Comparison of ENCODE assay signal across 7 cellular contexts in genomic region chr12:126069549-126070165, GRCh38.
A peak's percentile ranks its signal among the peaks of the same experiment; 100 is the strongest.
DNase-seq lines count a peak whose midpoint lies in the region; ATAC-seq and TF ChIP-seq lines count a peak whose summit lies in the region.

No MANE protein-coding gene starts in this region.

- ATAC-seq in activated CD8-positive, alpha-beta memory T cell treated with anti-CD3 and anti-CD28 coated beads, Interleukin-2, amount 10 ng/mL, durations not matched to agents 7 days and 5 days = no peak
- no peak for ATAC-seq in GM21786 (IDR thresholded peaks at IDR 0.05; ENCODE audit: unreplicated experiment)

- peak; percentile 60 for TF ChIP-seq CTCF in HFF-Myc (IDR thresholded peaks at IDR 0.05; ENCODE audit: low read depth, low read length, missing control alignments)

- peaks cover 2% of the 10 kb centered on the region for H3K9me3 Mint-ChIP-seq in activated CD8-positive, alpha-beta memory T cell treated with anti-CD3 and anti-CD28 coated beads, Interleukin-2, amount 10 ng/mL, durations not matched to agents 7 days and 5 days (ENCODE audit: low read depth)

- no peak overlapping the region for H3K27ac Mint-ChIP-seq in activated CD8-positive, alpha-beta memory T cell treated with anti-CD3 and anti-CD28 coated beads, Interleukin-2, amount 10 ng/mL, durations not matched to agents 7 days and 5 days

- H3K4me3 ChIP-seq in HFF-Myc (replicated peaks; ENCODE audit: low read depth, low read length) = no peak overlapping the region

- no peaks in the 10 kb centered on the region for H3K4me1 Mint-ChIP-seq in activated CD8-positive, alpha-beta memory T cell treated with anti-CD3 and anti-CD28 coated beads, Interleukin-2, amount 10 ng/mL, durations not matched to agents 7 days and 5 days

- CTCF ChIA-PET in activated CD8-positive, alpha-beta memory T cell treated with anti-CD3 and anti-CD28 coated beads, Interleukin-2, amount 10 ng/mL, durations not matched to agents 7 days and 5 days (lab: Charles Lee) = interaction anchor here (1.1 to 1.6 kb wide), 5 partner anchors 10 to 1312 kb away, joined by 3 to 5 read pairs (median 3); no protein-coding TSS in a partner anchor

- peak; percentile 8 for DNase-seq in GM04504 (ENCODE audit: low read depth)
- DNase-seq in HFF-Myc (ENCODE audit: extremely low read depth, low read depth) = peak; percentile 27
- DNase-seq in NCI-H345 treated with DMSO at 0.1 percent for 48 hours (lab: John Stamatoyannopoulos, UW; ENCODE audit: unreplicated experiment) = peak; percentile 20
- DNase-seq in activated CD8-positive, alpha-beta memory T cell treated with anti-CD3 and anti-CD28 coated beads, Interleukin-2, amount 10 ng/mL, durations not matched to agents 7 days and 5 days = peak; percentile 58
- DNase-seq in iPS-NIHi11 (ENCODE audit: low spot score) = peak; percentile 13
- peak; percentile 4 for DNase-seq in stimulated activated CD8-positive, alpha-beta memory T cell treated with anti-CD3 and anti-CD28 coated beads, Interleukin-7, amount 100 ng/mL, for 24 hours (ENCODE audit: low read depth)

- H3K4me3 Mint-ChIP-seq in activated CD8-positive, alpha-beta memory T cell treated with anti-CD3 and anti-CD28 coated beads, Interleukin-2, amount 10 ng/mL, durations not matched to agents 7 days and 5 days = no peak overlapping the region

- H3K27me3 Mint-ChIP-seq in activated CD8-positive, alpha-beta memory T cell treated with anti-CD3 and anti-CD28 coated beads, Interleukin-2, amount 10 ng/mL, durations not matched to agents 7 days and 5 days = no peaks in the 10 kb centered on the region

- H3K36me3 Mint-ChIP-seq in activated CD8-positive, alpha-beta memory T cell treated with anti-CD3 and anti-CD28 coated beads, Interleukin-2, amount 10 ng/mL, durations not matched to agents 7 days and 5 days = no peaks in the 10 kb centered on the region

Comparison
In these comparisons a context has a peak if more than half of its experiments do, and no peak if none do; other contexts are left out.
1. DNase-seq: peak in every context shown above with its lines; median percentile 58 in activated CD8-positive, alpha-beta memory T cell treated with anti-CD3 and anti-CD28 coated beads, Interleukin-2, amount 10 ng/mL, durations not matched to agents 7 days and 5 days; 27 in HFF-Myc; 20 in NCI-H345 treated with DMSO at 0.1 percent for 48 hours; 13 in iPS-NIHi11; 8 in GM04504; 4 in stimulated activated CD8-positive, alpha-beta memory T cell treated with anti-CD3 and anti-CD28 coated beads, Interleukin-7, amount 100 ng/mL, for 24 hours.